In the genomic region with DNA sequence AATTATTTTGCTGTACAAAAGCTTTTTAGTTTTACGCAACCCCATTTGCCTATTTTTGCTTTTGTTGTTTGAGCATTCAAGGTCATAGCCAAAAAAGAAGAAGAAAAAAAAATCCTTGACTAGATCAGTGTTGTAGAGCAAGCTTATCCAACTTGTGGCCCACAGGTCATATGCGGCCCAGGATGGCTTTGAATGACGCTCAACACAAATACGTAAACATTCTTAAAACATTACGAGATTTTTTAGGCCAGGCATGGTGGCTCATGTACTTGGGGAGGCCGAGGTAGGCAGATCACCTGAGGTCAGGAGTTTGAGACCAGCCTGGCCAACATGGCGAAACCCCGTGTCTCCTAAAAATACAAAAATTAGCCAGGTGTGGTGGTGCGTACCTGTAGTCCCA, we compare ENCODE assay signal across 11 cellular contexts.
"Had no signal": no experiment of that assay in that cellular context is flagged by ENCODE, and none has a peak within 500 bp of the region (broad histone marks: within the 10 kb centered on the region; RNA-seq: fewer than 3 reads in every experiment).

No MANE protein-coding gene starts in this region.

- DNase-seq: GM23248, GOT3, H7, H9, HCEC 1CT, HFFc6 had no signal

- ATAC-seq: GM23338, HCT116 had no signal

- H3K27ac ChIP-seq: GM23248 had no signal

- H3K4me3 ChIP-seq: GM23248, GM23338, HAP-1 had no signal

- H3K4me3 Mint-ChIP-seq: GM23338, H9, HFFc6 had no signal

- H3K9ac ChIP-seq: GM23248 had no signal

- FAIRE-seq: H1, H54 had no signal

- H3K9me3 ChIP-seq: HAP-1 had no signal

- H3K36me3 ChIP-seq: HAP-1 had no signal

- H2AFZ ChIP-seq: GM23248 had no signal

- H3K27ac Mint-ChIP-seq: GM23338, HFFc6 had no signal

- H3K4me2 ChIP-seq: GM23338 had no signal

- H3K9me3 Mint-ChIP-seq: GM23338, H9, HFFc6 had no signal
